1 cellular context compared by ENCODE assay signal in the genomic region with DNA sequence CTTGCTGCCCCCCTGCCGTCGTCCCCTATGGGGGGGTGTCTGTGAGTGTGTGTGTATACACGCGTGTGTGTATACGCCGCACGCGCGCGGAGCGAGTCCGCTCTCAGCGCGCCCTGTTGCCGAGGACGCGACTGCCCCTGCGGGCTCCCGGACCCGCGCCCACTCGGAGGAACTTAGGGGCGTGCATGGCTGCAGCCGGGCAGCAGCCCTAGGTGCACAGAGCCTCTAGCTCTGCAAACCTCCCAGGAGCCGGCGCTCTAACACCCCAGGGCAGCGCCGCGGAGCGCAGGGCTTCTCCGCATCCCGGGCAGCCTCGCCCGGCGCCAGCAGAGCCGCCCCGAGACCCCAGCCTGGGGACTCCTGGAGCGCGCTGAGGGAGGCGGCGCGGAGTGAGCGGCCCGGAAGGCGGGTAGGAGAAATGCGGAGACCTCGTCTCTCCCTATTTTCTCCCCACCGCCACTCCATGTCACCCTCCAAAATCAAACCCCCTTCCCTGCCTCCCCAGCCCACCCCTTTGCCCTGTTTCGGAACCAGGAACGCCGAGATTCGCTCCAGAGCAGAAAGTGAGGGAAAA.
TF ChIP-seq lines count a peak whose summit lies in the region.

No MANE protein-coding gene starts in this region.

TF ChIP-seq in HEK293, 187 proteins besides CTCF, POLR2A, EP300 and RAD21 (continued from another document and continues in another):
- TF ChIP-seq ZNF362 (tag by site-specific recombination; IDR thresholded peaks at IDR 0.05) (no peak), ZNF174 (tag by site-specific recombination; IDR thresholded peaks at IDR 0.05) (no peak), ZNF560 (tag by site-specific recombination; IDR thresholded peaks at IDR 0.05; ENCODE audit: borderline replicate concordance) (no peak), GLIS1 (tag by site-specific recombination; IDR thresholded peaks at IDR 0.05) (peak; percentile 93), ZFP37 (tag by site-specific recombination; IDR thresholded peaks at IDR 0.05) (no peak), ZNF311 (tag by site-specific recombination; IDR thresholded peaks at IDR 0.05; ENCODE audit: borderline replicate concordance) (no peak), ZNF549 (tag by site-specific recombination; IDR thresholded peaks at IDR 0.05) (no peak), ZNF221 (tag by site-specific recombination; IDR thresholded peaks at IDR 0.05; ENCODE audit: borderline replicate concordance) (no peak), ZNF561 (tag by site-specific recombination; IDR thresholded peaks at IDR 0.05; ENCODE audit: borderline replicate concordance) (no peak; the same call in 1 of the 2 replicates), ZNF596 (tag by site-specific recombination; IDR thresholded peaks at IDR 0.05) (no peak), ZNF366 (tag by site-specific recombination; conservative IDR thresholded peaks at IDR 0.05) (no peak), ZEB2 (tag by site-specific recombination; IDR thresholded peaks at IDR 0.05) (no peak), ZNF677 (tag by site-specific recombination; IDR thresholded peaks at IDR 0.05) (no peak), ZNF707 (tag by site-specific recombination; IDR thresholded peaks at IDR 0.05) (no peak), ELK4 (IDR thresholded peaks at IDR 0.05; ENCODE audit: borderline replicate concordance, low read depth, low read length) (no peak), PRDM1 (tag by site-specific recombination; IDR thresholded peaks at IDR 0.05) (no peak; the same call in none of the 2 replicates), ZNF610 (tag by site-specific recombination; IDR thresholded peaks at IDR 0.05; ENCODE audit: borderline replicate concordance) (peak; percentile 14; the same call in 1 of the 2 replicates), RBAK (tag by site-specific recombination; IDR thresholded peaks at IDR 0.05) (no peak), HOXA7 (CRISPR knock-in tag; IDR thresholded peaks at IDR 0.05; ENCODE audit: borderline replicate concordance) (no peak), SP7 (tag by site-specific recombination; IDR thresholded peaks at IDR 0.05) (peak; percentile 41; the same call in 1 of the 2 replicates), ZBTB6 (tag by site-specific recombination; IDR thresholded peaks at IDR 0.05) (peak; percentile 88), ZNF302 (tag by site-specific recombination; IDR thresholded peaks at IDR 0.05; ENCODE audit: low read depth) (no peak), SCRT2 (tag by site-specific recombination; IDR thresholded peaks at IDR 0.05) (0 out of 2 replicates have a peak, but pooled peaks have one; percentile 14), ZBTB1 (tag by site-specific recombination; IDR thresholded peaks at IDR 0.05) (no peak), ZNF37A (tag by site-specific recombination; IDR thresholded peaks at IDR 0.05) (no peak), ZNF776 (tag by site-specific recombination; IDR thresholded peaks at IDR 0.05; ENCODE audit: borderline replicate concordance) (no peak), ZNF266 (tag by site-specific recombination; IDR thresholded peaks at IDR 0.05; ENCODE audit: low read depth) (no peak), ZNF704 (tag by site-specific recombination; IDR thresholded peaks at IDR 0.05) (no peak), KLF7 (tag by site-specific recombination; IDR thresholded peaks at IDR 0.05; ENCODE audit: borderline replicate concordance) (no peak), ZNF398 (tag by site-specific recombination; IDR thresholded peaks at IDR 0.05) (no peak), ZNF404 (tag by site-specific recombination; IDR thresholded peaks at IDR 0.05) (no peak), YY2 (tag by site-specific recombination; IDR thresholded peaks at IDR 0.05) (no peak), PRDM4 (tag by site-specific recombination; IDR thresholded peaks at IDR 0.05) (no peak), ZFP69B (tag by site-specific recombination; IDR thresholded peaks at IDR 0.05) (0 out of 2 replicates have a peak, but pooled peaks have one; percentile 24), ZNF768 (tag by site-specific recombination; IDR thresholded peaks at IDR 0.05) (no peak), ZNF701 (tag by site-specific recombination; IDR thresholded peaks at IDR 0.05) (no peak)
- TF ChIP-seq, protein P1, sequence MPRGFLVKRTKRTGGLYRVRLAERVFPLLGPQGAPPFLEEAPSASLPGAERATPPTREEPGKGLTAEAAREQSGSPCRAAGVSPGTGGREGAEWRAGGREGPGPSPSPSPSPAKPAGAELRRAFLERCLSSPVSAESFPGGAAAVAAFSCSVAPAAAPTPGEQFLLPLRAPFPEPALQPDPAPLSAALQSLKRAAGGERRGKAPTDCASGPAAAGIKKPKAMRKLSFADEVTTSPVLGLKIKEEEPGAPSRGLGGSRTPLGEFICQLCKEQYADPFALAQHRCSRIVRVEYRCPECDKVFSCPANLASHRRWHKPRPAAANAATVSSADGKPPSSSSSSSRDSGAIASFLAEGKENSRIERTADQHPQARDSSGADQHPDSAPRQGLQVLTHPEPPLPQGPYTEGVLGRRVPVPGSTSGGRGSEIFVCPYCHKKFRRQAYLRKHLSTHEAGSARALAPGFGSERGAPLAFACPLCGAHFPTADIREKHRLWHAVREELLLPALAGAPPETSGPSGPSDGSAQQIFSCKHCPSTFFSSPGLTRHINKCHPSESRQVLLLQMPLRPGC (tag by site-specific recombination; IDR thresholded peaks at IDR 0.05): no peak
- TF ChIP-seq, protein P2, sequence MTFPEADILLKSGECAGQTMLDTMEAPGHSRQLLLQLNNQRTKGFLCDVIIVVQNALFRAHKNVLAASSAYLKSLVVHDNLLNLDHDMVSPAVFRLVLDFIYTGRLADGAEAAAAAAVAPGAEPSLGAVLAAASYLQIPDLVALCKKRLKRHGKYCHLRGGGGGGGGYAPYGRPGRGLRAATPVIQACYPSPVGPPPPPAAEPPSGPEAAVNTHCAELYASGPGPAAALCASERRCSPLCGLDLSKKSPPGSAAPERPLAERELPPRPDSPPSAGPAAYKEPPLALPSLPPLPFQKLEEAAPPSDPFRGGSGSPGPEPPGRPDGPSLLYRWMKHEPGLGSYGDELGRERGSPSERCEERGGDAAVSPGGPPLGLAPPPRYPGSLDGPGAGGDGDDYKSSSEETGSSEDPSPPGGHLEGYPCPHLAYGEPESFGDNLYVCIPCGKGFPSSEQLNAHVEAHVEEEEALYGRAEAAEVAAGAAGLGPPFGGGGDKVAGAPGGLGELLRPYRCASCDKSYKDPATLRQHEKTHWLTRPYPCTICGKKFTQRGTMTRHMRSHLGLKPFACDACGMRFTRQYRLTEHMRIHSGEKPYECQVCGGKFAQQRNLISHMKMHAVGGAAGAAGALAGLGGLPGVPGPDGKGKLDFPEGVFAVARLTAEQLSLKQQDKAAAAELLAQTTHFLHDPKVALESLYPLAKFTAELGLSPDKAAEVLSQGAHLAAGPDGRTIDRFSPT (tag by site-specific recombination; IDR thresholded peaks at IDR 0.05): no peak
- TF ChIP-seq, protein P3, sequence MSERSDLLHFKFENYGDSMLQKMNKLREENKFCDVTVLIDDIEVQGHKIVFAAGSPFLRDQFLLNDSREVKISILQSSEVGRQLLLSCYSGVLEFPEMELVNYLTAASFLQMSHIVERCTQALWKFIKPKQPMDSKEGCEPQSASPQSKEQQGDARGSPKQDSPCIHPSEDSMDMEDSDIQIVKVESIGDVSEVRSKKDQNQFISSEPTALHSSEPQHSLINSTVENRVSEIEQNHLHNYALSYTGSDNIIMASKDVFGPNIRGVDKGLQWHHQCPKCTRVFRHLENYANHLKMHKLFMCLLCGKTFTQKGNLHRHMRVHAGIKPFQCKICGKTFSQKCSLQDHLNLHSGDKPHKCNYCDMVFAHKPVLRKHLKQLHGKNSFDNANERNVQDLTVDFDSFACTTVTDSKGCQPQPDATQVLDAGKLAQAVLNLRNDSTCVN (tag by site-specific recombination; optimal IDR thresholded peaks at IDR 0.05): peak; percentile 67
- TF ChIP-seq, protein P4, sequence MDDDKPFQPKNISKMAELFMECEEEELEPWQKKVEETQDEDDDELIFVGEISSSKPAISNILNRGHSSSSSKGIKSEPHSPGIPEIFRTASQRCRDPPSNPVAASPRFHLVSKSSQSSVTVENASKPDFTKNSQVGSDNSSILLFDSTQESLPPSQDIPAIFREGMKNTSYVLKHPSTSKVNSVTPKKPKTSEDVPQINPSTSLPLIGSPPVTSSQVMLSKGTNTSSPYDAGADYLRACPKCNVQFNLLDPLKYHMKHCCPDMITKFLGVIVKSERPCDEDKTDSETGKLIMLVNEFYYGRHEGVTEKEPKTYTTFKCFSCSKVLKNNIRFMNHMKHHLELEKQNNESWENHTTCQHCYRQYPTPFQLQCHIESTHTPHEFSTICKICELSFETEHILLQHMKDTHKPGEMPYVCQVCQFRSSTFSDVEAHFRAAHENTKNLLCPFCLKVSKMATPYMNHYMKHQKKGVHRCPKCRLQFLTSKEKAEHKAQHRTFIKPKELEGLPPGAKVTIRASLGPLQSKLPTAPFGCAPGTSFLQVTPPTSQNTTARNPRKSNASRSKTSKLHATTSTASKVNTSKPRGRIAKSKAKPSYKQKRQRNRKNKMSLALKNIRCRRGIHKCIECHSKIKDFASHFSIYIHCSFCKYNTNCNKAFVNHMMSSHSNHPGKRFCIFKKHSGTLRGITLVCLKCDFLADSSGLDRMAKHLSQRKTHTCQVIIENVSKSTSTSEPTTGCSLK (tag by site-specific recombination; IDR thresholded peaks at IDR 0.05): no peak
- TF ChIP-seq, protein P5, sequence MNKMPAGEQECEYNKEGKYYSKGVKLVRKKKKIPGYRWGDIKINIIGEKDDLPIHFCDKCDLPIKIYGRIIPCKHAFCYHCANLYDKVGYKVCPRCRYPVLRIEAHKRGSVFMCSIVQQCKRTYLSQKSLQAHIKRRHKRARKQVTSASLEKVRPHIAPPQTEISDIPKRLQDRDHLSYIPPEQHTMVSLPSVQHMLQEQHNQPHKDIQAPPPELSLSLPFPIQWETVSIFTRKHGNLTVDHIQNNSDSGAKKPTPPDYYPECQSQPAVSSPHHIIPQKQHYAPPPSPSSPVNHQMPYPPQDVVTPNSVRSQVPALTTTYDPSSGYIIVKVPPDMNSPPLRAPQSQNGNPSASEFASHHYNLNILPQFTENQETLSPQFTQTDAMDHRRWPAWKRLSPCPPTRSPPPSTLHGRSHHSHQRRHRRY (tag by site-specific recombination; IDR thresholded peaks at IDR 0.05): no peak
